In genomic region chr7:26626687-26627086, GRCh38 we compare ENCODE assay signal across 26 cellular contexts.
"Had no signal": no experiment of that assay in that cellular context is flagged by ENCODE, and none has a peak within 500 bp of the region (broad histone marks: within the 10 kb centered on the region; RNA-seq: fewer than 3 reads in every experiment).

No MANE protein-coding gene starts in this region.

- H3K36me3 Mint-ChIP-seq: natural killer cell had no signal

- H3K4me3 Mint-ChIP-seq: naive thymus-derived CD4-positive, alpha-beta T cell; natural killer cell; nephron; neural crest cell; stimulated activated naive B cell treated with anti-CD40 and anti-IgM and Interleukin-4, amounts not matched to agents 10 μg/mL and 1 μg/mL and 100 μg/mL, for 72 hours; stimulated activated naive CD8-positive, alpha-beta T cell treated with anti-CD3 and anti-CD28 coated beads, Interleukin-15, Interleukin-2, amounts not matched to agents 100 ng/mL and 50 ng/mL, for 24 hours had no signal

- H3K4me3 ChIP-seq: ovary, psoas muscle, right lobe of liver, sigmoid colon, stomach, thoracic aorta, thyroid gland, tibial nerve, upper lobe of right lung, uterus had no signal

- H3K27ac Mint-ChIP-seq: naive thymus-derived CD4-positive, alpha-beta T cell; natural killer cell; nephron; stimulated activated naive B cell treated with anti-CD40 and anti-IgM and Interleukin-4, amounts not matched to agents 10 μg/mL and 1 μg/mL and 100 μg/mL, for 72 hours; stimulated activated naive CD8-positive, alpha-beta T cell treated with anti-CD3 and anti-CD28 coated beads, Interleukin-15, Interleukin-2, amounts not matched to agents 100 ng/mL and 50 ng/mL, for 24 hours had no signal

- H3K27ac ChIP-seq: ovary, parathyroid adenoma, psoas muscle, right lobe of liver, sigmoid colon, stomach, thoracic aorta, thyroid gland, tibial nerve, upper lobe of right lung, uterus had no signal

- H3K27me3 ChIP-seq: ovary, right lobe of liver, sigmoid colon, stomach, thyroid gland, upper lobe of right lung, uterus had no signal

- H3K27me3 Mint-ChIP-seq: stimulated activated naive B cell treated with anti-CD40 and anti-IgM and Interleukin-4, amounts not matched to agents 10 μg/mL and 1 μg/mL and 100 μg/mL, for 72 hours had no signal

- H3K4me1 ChIP-seq: parathyroid adenoma, psoas muscle, right lobe of liver, sigmoid colon, stomach, thyroid gland, tibial nerve, upper lobe of right lung, uterus had no signal

- H3K9me3 Mint-ChIP-seq: natural killer cell; nephron; neural crest cell; stimulated activated naive CD8-positive, alpha-beta T cell treated with anti-CD3 and anti-CD28 coated beads, Interleukin-15, Interleukin-2, amounts not matched to agents 100 ng/mL and 50 ng/mL, for 24 hours had no signal

- DNase-seq: naive thymus-derived CD4-positive, alpha-beta T cell; natural killer cell; occipital lobe; ovary; psoas muscle; right lobe of liver; sigmoid colon; small intestine; stimulated activated CD4-positive, alpha-beta T cell treated with anti-CD3 and anti-CD28 coated beads, Interleukin-15, amount 100 ng/mL, for 24 hours; stimulated activated CD4-positive, alpha-beta T cell treated with anti-CD3 and anti-CD28 coated beads, Interleukin-2, amount 100 ng/mL, for 24 hours; stimulated activated CD4-positive, alpha-beta T cell treated with anti-CD3 and anti-CD28 coated beads, Interleukin-2, amount 100 ng/mL, for 48 hours; stimulated activated CD4-positive, alpha-beta T cell treated with anti-CD3 and anti-CD28 coated beads, Interleukin-4, amount 100 ng/mL, for 24 hours; stimulated activated naive B cell treated with anti-CD40 and anti-IgM and Interleukin-4, amounts not matched to agents 10 μg/mL and 1 μg/mL and 100 μg/mL, for 72 hours; stimulated activated naive CD4-positive, alpha-beta T cell treated with Interleukin-2 at 50 U/mL for 16 hours; stomach; thyroid gland; trophoblast cell; upper lobe of right lung; uterus had no signal

- H3K36me3 ChIP-seq: ovary, right lobe of liver, sigmoid colon, stomach, thoracic aorta, thyroid gland, tibial nerve, upper lobe of right lung, uterus had no signal

- H3K9me3 ChIP-seq: ovary, psoas muscle, right lobe of liver, sigmoid colon, stomach, thoracic aorta, thyroid gland, tibial nerve, upper lobe of right lung, uterus had no signal

- H3K9ac ChIP-seq: parathyroid adenoma had no signal

- H3K4me1 Mint-ChIP-seq: natural killer cell; nephron; stimulated activated naive B cell treated with anti-CD40 and anti-IgM and Interleukin-4, amounts not matched to agents 10 μg/mL and 1 μg/mL and 100 μg/mL, for 72 hours had no signal

- H2AFZ ChIP-seq: parathyroid adenoma had no signal

- H3K79me2 ChIP-seq: parathyroid adenoma had no signal

- ATAC-seq: naive thymus-derived CD4-positive, alpha-beta T cell; natural killer cell; psoas muscle; right cardiac atrium; right lobe of liver; stimulated activated naive B cell treated with anti-CD40 and anti-IgM and Interleukin-4, amounts not matched to agents 10 μg/mL and 1 μg/mL and 100 μg/mL, for 72 hours; upper lobe of right lung had no signal
